ENCODE assay signal across 17 cellular contexts in the genomic region with DNA sequence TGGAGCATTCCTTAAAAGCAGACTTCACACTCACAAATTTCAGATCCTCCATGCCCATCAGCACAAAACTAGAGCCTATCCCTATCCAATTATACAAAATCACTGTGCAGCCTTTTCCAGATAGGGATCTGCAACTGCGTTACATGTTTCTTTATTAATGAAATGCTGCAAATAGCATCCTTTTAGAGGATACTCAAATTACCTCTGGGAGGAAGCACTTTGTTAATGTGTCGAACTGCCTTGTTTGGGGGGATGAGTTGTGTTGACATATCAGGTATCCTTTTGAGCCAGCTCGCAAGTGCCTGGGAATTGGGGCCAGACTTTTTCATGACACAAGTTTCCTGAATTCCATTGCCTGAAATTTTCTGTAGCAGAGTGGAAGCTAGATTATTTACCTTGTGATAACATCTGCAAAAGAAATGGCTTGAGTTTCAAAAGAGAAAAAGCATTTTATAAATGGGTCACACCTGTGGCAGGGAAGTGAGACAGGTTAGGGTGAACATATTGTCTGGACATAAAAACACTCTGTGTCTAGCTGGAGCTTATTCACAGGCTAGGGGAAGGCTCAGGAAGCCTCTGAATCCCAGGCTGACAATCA.
"Had no signal": no experiment of that assay in that cellular context is flagged by ENCODE, and none has a peak within 500 bp of the region (broad histone marks: within the 10 kb centered on the region; RNA-seq: fewer than 3 reads in every experiment).

No MANE protein-coding gene starts in this region.

- DNase-seq: activated CD4-positive, alpha-beta memory T cell treated with anti-CD3 and anti-CD28 coated beads for 36 hours; activated CD4-positive, alpha-beta T cell treated with anti-CD3 and anti-CD28 coated beads for 1 hour; activated gamma-delta T cell treated with Interleukin-2 at 50 U/mL for 16 hours; activated naive CD8-positive, alpha-beta T cell treated with anti-CD3 and anti-CD28 coated beads, Interleukin-2, amount 10 ng/mL, durations not matched to agents 7 days and 5 days; activated T-cell treated with anti-CD3 and anti-CD28 coated beads, Interleukin-2, amount 50 U/mL, for 48 hours; anterior cingulate cortex; endodermal cell; erythroblast; hippocampal formation; kidney glomerular epithelial cell; lower lobe of right lung; naive B cell; right cardiac atrium; tibial artery had no signal

- H3K4me3 ChIP-seq: breast epithelium, lower lobe of right lung, smooth muscle cell, tibial artery had no signal

- H3K4me2 ChIP-seq: smooth muscle cell had no signal

- H3K27me3 ChIP-seq: breast epithelium, tibial artery had no signal

- H3K9me3 ChIP-seq: breast epithelium, lower lobe of right lung, tibial artery had no signal

- H3K36me3 ChIP-seq: breast epithelium, lower lobe of right lung, tibial artery had no signal

- ATAC-seq: lower lobe of right lung; right cardiac atrium; stimulated activated memory B cell treated with anti-CD40 and anti-IgM and Interleukin-4, amounts not matched to agents 10 μg/mL and 1 μg/mL and 100 μg/mL, for 72 hours had no signal

- H3K4me1 ChIP-seq: lower lobe of right lung had no signal

- H3K27ac ChIP-seq: breast epithelium, lower lobe of right lung, tibial artery had no signal
